Comparison of ENCODE assay signal across 19 cellular contexts in genomic region chr3:13624671-13625125, GRCh38.
DNase-seq lines count a peak whose midpoint lies in the region; ATAC-seq, FAIRE-seq and TF ChIP-seq lines count a peak whose summit lies in the region.
"Had no signal": no experiment of that assay in that cellular context is flagged by ENCODE, and none has a peak within 500 bp of the region (broad histone marks: within the 10 kb centered on the region; RNA-seq: fewer than 3 reads in every experiment).

No MANE protein-coding gene starts in this region.

- H3K18ac ChIP-seq in neuronal stem cell (ENCODE audit: low read length): no peak overlapping the region

- H3K27ac Mint-ChIP-seq in central memory CD8-positive, alpha-beta T cell (ENCODE audit: low read depth): peak overlapping the region; percentile 72
- H3K27ac Mint-ChIP-seq in endothelial cell (ENCODE audit: unreplicated experiment) (no peak overlapping the region), nephron progenitor cell (no peak overlapping the region)
- H3K27ac Mint-ChIP-seq: B cell; CD4-positive, alpha-beta T cell; GM23338 had no signal

- H3K4ac ChIP-seq in neuronal stem cell (ENCODE audit: low read length): no peak overlapping the region

- peak overlapping the region; percentile 23 for H3K23ac ChIP-seq in neuronal stem cell (ENCODE audit: low read depth, low read length, poor library complexity)

- TF ChIP-seq CTCF in kidney (IDR thresholded peaks at IDR 0.05; ENCODE audit: borderline replicate concordance, extremely low read depth, insufficient read depth): no peak
- TF ChIP-seq CTCF in endothelial cell (IDR thresholded peaks at IDR 0.05; ENCODE audit: unreplicated experiment): no peak
- no peak for TF ChIP-seq CTCF in nephron progenitor cell (IDR thresholded peaks at IDR 0.05)

- intact Hi-C loops in kidney (cut with DNase I): no loop called here

- no peak overlapping the region for H2BK12ac ChIP-seq in neuronal stem cell (ENCODE audit: low read length)

- no peak overlapping the region for H2BK5ac ChIP-seq in neuronal stem cell (ENCODE audit: low read length)

- FAIRE-seq in kidney (lab: Jason Lieb, UNC): no peak
- FAIRE-seq: GM12878, GM18507 had no signal

- ATAC-seq in central memory CD8-positive, alpha-beta T cell (replicated peaks; ENCODE audit: extremely low read depth, poor library complexity, severe bottlenecking): no peak
- ATAC-seq in GM19452 (IDR thresholded peaks at IDR 0.05; ENCODE audit: unreplicated experiment): no peak
- ATAC-seq: GM12878, GM23338 had no signal

- H2AK5ac ChIP-seq in neuronal stem cell (ENCODE audit: low read depth, low read length): no peak overlapping the region

- H2BK120ac ChIP-seq in neuronal stem cell (ENCODE audit: low read depth, low read length): no peak overlapping the region

- H3K36me3 Mint-ChIP-seq in central memory CD8-positive, alpha-beta T cell (ENCODE audit: insufficient read depth): no peaks in the 10 kb centered on the region
- H3K36me3 Mint-ChIP-seq in endothelial cell (ENCODE audit: low read depth, unreplicated experiment) (peaks cover 3% of the 10 kb centered on the region), nephron progenitor cell (ENCODE audit: low read depth) (no peaks in the 10 kb centered on the region)

- H3K4me2 ChIP-seq in neuronal stem cell (ENCODE audit: insufficient read depth, low read length, poor library complexity, severe bottlenecking): no peak overlapping the region
- H3K4me2 ChIP-seq: GM23338 had no signal

- H3K4me3 ChIP-seq in H7 (ENCODE audit: insufficient read depth, low read depth, low read length): no peak overlapping the region
- H3K4me3 ChIP-seq in kidney (ENCODE audit: low read length in 2 of 2): no peak overlapping the region
- no peak overlapping the region for H3K4me3 ChIP-seq in neuronal stem cell (ENCODE audit: low read length in 2 of 2)
- H3K4me3 ChIP-seq: GM12878, GM23338, HAP-1 had no signal

- H2AFZ ChIP-seq in neuronal stem cell (ENCODE audit: low read length): no peak overlapping the region
- H2AFZ ChIP-seq: GM23338 had no signal

- H3K27ac ChIP-seq in kidney (ENCODE audit: low read depth in 2 of 2, low read length in 2 of 2) (no peak overlapping the region), neuronal stem cell (replicated peaks; ENCODE audit: low read length) (no peak overlapping the region)

- no peak overlapping the region for H2BK15ac ChIP-seq in neuronal stem cell (ENCODE audit: low read length)

- H3K14ac ChIP-seq in neuronal stem cell (ENCODE audit: low read length): no peak overlapping the region

- H3K36me3 ChIP-seq in H7 (replicated peaks; ENCODE audit: control insufficient read depth, insufficient read depth, low read length) (no peaks in the 10 kb centered on the region), kidney (ENCODE audit: control insufficient read depth in 1 of 2, insufficient read depth in 2 of 2, low read length in 2 of 2) (no peaks in the 10 kb centered on the region), neuronal stem cell (replicated peaks in 1 of 2; ENCODE audit: control insufficient read depth in 2 of 2, insufficient read depth in 2 of 2, low read length in 2 of 2) (no peaks in the 10 kb centered on the region)
- H3K36me3 ChIP-seq: HAP-1 had no signal

- peak; percentile 47 for DNase-seq in H7
- no peak for DNase-seq in central memory CD8-positive, alpha-beta T cell (ENCODE audit: low spot score in 2 of 2)
- peak; percentile 56 for DNase-seq in kidney
- no peak for DNase-seq in neuronal stem cell (ENCODE audit: low spot score)
- DNase-seq in NCI-H226: no peak
- DNase-seq in endothelial cell (ENCODE audit: low spot score): no peak
- no peak for DNase-seq in nephron progenitor cell
- DNase-seq: ACHN; C1 segment of cervical spinal cord; Calu3; CD4-positive, alpha-beta T cell; DMS 273 treated with DMSO at 0.1 percent for 48 hours; DMS79 had no signal

- H3K27me3 ChIP-seq in H7 (ENCODE audit: control insufficient read depth, insufficient read depth, low read length) (no peaks in the 10 kb centered on the region), neuronal stem cell (ENCODE audit: control insufficient read depth in 3 of 3, insufficient read depth in 3 of 3, low read depth in 1 of 3, low read length in 3 of 3) (no peaks in the 10 kb centered on the region)

- H3K9me3 ChIP-seq in kidney (ENCODE audit: control insufficient read depth in 1 of 2, low read length in 2 of 2) (no peaks in the 10 kb centered on the region), neuronal stem cell (replicated peaks in 1 of 2; ENCODE audit: control insufficient read depth in 2 of 2, insufficient read depth in 1 of 2, low read depth in 1 of 2, low read length in 2 of 2) (no peaks in the 10 kb centered on the region)
- H3K9me3 ChIP-seq: HAP-1 had no signal

- H3K79me1 ChIP-seq in neuronal stem cell (ENCODE audit: low read depth, low read length): no peaks in the 10 kb centered on the region

- H3K27me3 Mint-ChIP-seq in central memory CD8-positive, alpha-beta T cell: peaks cover 8% of the 10 kb centered on the region
- peaks cover 14% of the 10 kb centered on the region for H3K27me3 Mint-ChIP-seq in endothelial cell (ENCODE audit: unreplicated experiment)
- no peaks in the 10 kb centered on the region for H3K27me3 Mint-ChIP-seq in nephron progenitor cell (ENCODE audit: low read depth, poor library complexity)
- H3K27me3 Mint-ChIP-seq: B cell; CD4-positive, alpha-beta T cell had no signal

- H3K9me3 Mint-ChIP-seq in central memory CD8-positive, alpha-beta T cell: no peaks in the 10 kb centered on the region
- H3K9me3 Mint-ChIP-seq in endothelial cell (ENCODE audit: unreplicated experiment) (no peaks in the 10 kb centered on the region), nephron progenitor cell (no peaks in the 10 kb centered on the region)
- H3K9me3 Mint-ChIP-seq: CD4-positive, alpha-beta T cell; GM23338 had no signal

- H4K8ac ChIP-seq in neuronal stem cell (ENCODE audit: low read depth, low read length): no peak overlapping the region

- H3K4me1 Mint-ChIP-seq in central memory CD8-positive, alpha-beta T cell: peaks cover 6% of the 10 kb centered on the region
- no peaks in the 10 kb centered on the region for H3K4me1 Mint-ChIP-seq in endothelial cell (ENCODE audit: unreplicated experiment)
- peaks cover 12% of the 10 kb centered on the region for H3K4me1 Mint-ChIP-seq in nephron progenitor cell
- H3K4me1 Mint-ChIP-seq: B cell had no signal

- H3K9ac ChIP-seq in kidney (ENCODE audit: low read length in 2 of 2) (no peak overlapping the region), neuronal stem cell (ENCODE audit: low read depth, low read length, poor library complexity) (no peak overlapping the region)

- no CpG with 5 or more reads among the region's 8 CpGs for WGBS in neuronal stem cell (ENCODE audit: extremely low coverage in 2 of 2, insufficient read length in 2 of 2, insufficient replicate concordance in 1 of 2), 2 donors

- H3K4me1 ChIP-seq in kidney (ENCODE audit: control insufficient read depth in 1 of 2, insufficient read depth in 1 of 2, low read depth in 1 of 2, low read length in 2 of 2): no peaks in the 10 kb centered on the region
- peaks cover 10 to 12% of the 10 kb centered on the region in 2 donors for H3K4me1 ChIP-seq in neuronal stem cell (ENCODE audit: control insufficient read depth in 2 of 2, insufficient read depth in 1 of 2, low read depth in 1 of 2, low read length in 2 of 2)
- H3K4me1 ChIP-seq: HAP-1 had no signal

- H4K91ac ChIP-seq in neuronal stem cell (ENCODE audit: low read depth, low read length, poor library complexity): no peak overlapping the region

- H3K4me3 Mint-ChIP-seq in central memory CD8-positive, alpha-beta T cell: no peak overlapping the region
- H3K4me3 Mint-ChIP-seq in endothelial cell (ENCODE audit: unreplicated experiment) (no peak overlapping the region), nephron progenitor cell (no peak overlapping the region)
- H3K4me3 Mint-ChIP-seq: B cell; CD4-positive, alpha-beta T cell; GM23338 had no signal

Comparison
In these comparisons a context has a peak if more than half of its experiments do, and no peak if none do; other contexts are left out.
1. DNase-seq: peak in H7 (single experiment) and kidney (single experiment); none in central memory CD8-positive, alpha-beta T cell (0 of 2), neuronal stem cell (single experiment), NCI-H226 (single experiment), endothelial cell (single experiment) and nephron progenitor cell (single experiment).